Comparison of ENCODE assay signal across 11 cellular contexts in genomic region chr7:26705567-26705966, GRCh38.
DNase-seq lines count a peak whose midpoint lies in the region; ATAC-seq and TF ChIP-seq lines count a peak whose summit lies in the region.
"Had no signal": no experiment of that assay in that cellular context is flagged by ENCODE, and none has a peak within 500 bp of the region (broad histone marks: within the 10 kb centered on the region; RNA-seq: fewer than 3 reads in every experiment).

No MANE protein-coding gene starts in this region.

- ATAC-seq in GM18907 (IDR thresholded peaks at IDR 0.05; ENCODE audit: unreplicated experiment): no peak
- ATAC-seq in HG02642 (IDR thresholded peaks at IDR 0.05; ENCODE audit: poor library complexity, unreplicated experiment): no peak
- ATAC-seq in GM18502 (IDR thresholded peaks at IDR 0.05; ENCODE audit: poor library complexity, unreplicated experiment): no peak
- no peak for ATAC-seq in GM18861 (IDR thresholded peaks at IDR 0.05; ENCODE audit: unreplicated experiment)

- H3K27me3 ChIP-seq in BJ (ENCODE audit: control insufficient read depth, insufficient read depth, low read length): no peaks in the 10 kb centered on the region
- no peaks in the 10 kb centered on the region for H3K27me3 ChIP-seq in adipocyte (replicated peaks; ENCODE audit: control insufficient read depth, insufficient read depth, low read length)
- H3K27me3 ChIP-seq: ascending aorta had no signal

- TF ChIP-seq CTCF in BJ (IDR thresholded peaks at IDR 0.05; ENCODE audit: insufficient read depth, low read depth, low read length): no peak

- CTCF ChIA-PET in BJ (lab: Yijun Ruan, JAX): interaction anchor here (0.7 to 1.2 kb wide), 4 partner anchors 23 to 445 kb away, joined by 3 to 4 read pairs (median 4); partner anchors contain the start of gene HOXA5

- DNase-seq in BJ (ENCODE audit: low read depth) (peak; percentile 80), M059J (ENCODE audit: low read depth) (peak; percentile 93), adipocyte (ENCODE audit: low read depth) (peak; percentile 96), kidney tubule cell (ENCODE audit: low spot score) (peak; percentile 85)
- DNase-seq: islet precursor cell; stimulated activated CD4-positive, alpha-beta T cell treated with anti-CD3 and anti-CD28 coated beads, Interleukin-1b, Interleukin-23, amount 100 ng/mL, for 48 hours had no signal

- no peaks in the 10 kb centered on the region for H3K9me3 ChIP-seq in adipocyte (ENCODE audit: control insufficient read depth, low read length)
- H3K9me3 ChIP-seq: ascending aorta had no signal

- H3K4me3 ChIP-seq in BJ (ENCODE audit: low read depth, low read length): no peak overlapping the region
- peak overlapping the region; percentile 69 for H3K4me3 ChIP-seq in adipocyte (ENCODE audit: low read length)
- H3K4me3 ChIP-seq: ascending aorta had no signal

- POLR2A ChIA-PET in BJ (lab: Charles Lee): no interaction called here

- peak overlapping the region; percentile 83 for H3K9ac ChIP-seq in adipocyte (ENCODE audit: low read length)

- peaks cover 42% of the 10 kb centered on the region for H3K4me1 ChIP-seq in adipocyte (ENCODE audit: control insufficient read depth, insufficient read depth, low read length)

- H3K36me3 ChIP-seq in BJ (ENCODE audit: control insufficient read depth, insufficient read depth, low read length): no peaks in the 10 kb centered on the region
- no peaks in the 10 kb centered on the region for H3K36me3 ChIP-seq in adipocyte (ENCODE audit: control insufficient read depth, insufficient read depth, low read length, severe bottlenecking)
- H3K36me3 ChIP-seq: ascending aorta had no signal
